15 cellular contexts compared by ENCODE assay signal in genomic region chr2:145846986-145847385, GRCh38.
"Had no signal": no experiment of that assay in that cellular context is flagged by ENCODE, and none has a peak within 500 bp of the region (broad histone marks: within the 10 kb centered on the region; RNA-seq: fewer than 3 reads in every experiment).

No MANE protein-coding gene starts in this region.

- H3K27ac ChIP-seq: cardiac muscle cell, heart left ventricle, prostate gland, testis had no signal

- H3K27me3 ChIP-seq: cardiac muscle cell, heart left ventricle, testis had no signal

- ATAC-seq: activated CD8-positive, alpha-beta memory T cell treated with anti-CD3 and anti-CD28 coated beads, Interleukin-2, amount 10 ng/mL, durations not matched to agents 7 days and 5 days; heart left ventricle; left lobe of liver; sciatic nerve had no signal

- H3K4me3 ChIP-seq: cardiac muscle cell, heart left ventricle, prostate gland, testis had no signal

- H3K36me3 ChIP-seq: cardiac muscle cell, heart left ventricle, prostate gland had no signal

- H3K9me3 ChIP-seq: heart left ventricle, prostate gland, testis had no signal

- DNase-seq: activated CD4-positive, alpha-beta T cell treated with anti-CD3 and anti-CD28 coated beads, Interleukin-2, amount 50 U/mL, for 48 hours; activated CD4-positive, CD25-positive, alpha-beta regulatory T cell treated with anti-CD3 and anti-CD28 coated beads, Interleukin-2, amount 50 U/mL, for 72 hours; activated CD8-positive, alpha-beta memory T cell treated with anti-CD3 and anti-CD28 coated beads, Interleukin-2, amount 10 ng/mL, durations not matched to agents 7 days and 5 days; activated gamma-delta T cell; activated T-cell treated with anti-CD3 and anti-CD28 coated beads, Interleukin-2, amount 50 U/mL, for 24 hours; aorta; effector memory CD4-positive, alpha-beta T cell; heart left ventricle; occipital lobe; stimulated activated CD4-positive, alpha-beta T cell treated with anti-CD3 and anti-CD28 coated beads, Interleukin-2, amount 100 ng/mL, for 48 hours; testis had no signal

- H3K4me1 ChIP-seq: prostate gland, testis had no signal
